In the genomic region with DNA sequence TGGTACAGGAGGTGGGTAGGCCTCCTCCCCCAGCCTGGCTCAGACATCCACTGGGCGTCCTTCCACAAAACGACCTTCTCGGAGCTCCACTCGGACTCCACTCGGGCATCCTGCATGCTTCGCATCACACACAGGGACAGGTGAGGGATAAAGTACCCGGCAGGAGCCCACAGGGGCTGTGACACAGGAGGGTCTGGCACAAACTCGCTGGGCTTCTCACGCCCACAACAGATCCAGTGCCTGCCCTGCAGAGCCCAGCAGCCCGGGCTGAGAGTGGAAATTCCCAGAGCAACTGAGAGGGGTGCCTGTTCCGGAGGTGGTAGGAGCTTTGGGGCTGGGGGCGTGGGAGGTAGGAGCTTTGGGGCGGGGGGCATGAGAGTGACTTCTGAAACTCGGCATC, we compare ENCODE assay signal across 21 cellular contexts.
"Had no signal": no experiment of that assay in that cellular context is flagged by ENCODE, and none has a peak within 500 bp of the region (broad histone marks: within the 10 kb centered on the region; RNA-seq: fewer than 3 reads in every experiment).

No MANE protein-coding gene starts in this region.

- H3K4me1 ChIP-seq: adrenal gland, psoas muscle, stomach, testis had no signal

- ATAC-seq: mucosa of descending colon, psoas muscle had no signal

- H3K4me3 ChIP-seq: adrenal gland, mucosa of descending colon, psoas muscle, stomach, testis had no signal

- H3K9me3 ChIP-seq: adrenal gland, mucosa of descending colon, psoas muscle, stomach, testis had no signal

- H3K36me3 ChIP-seq: adrenal gland, stomach had no signal

- H3K9me3 Mint-ChIP-seq: activated naive CD4-positive, alpha-beta T cell treated with anti-CD3 and anti-CD28 coated beads, Interleukin-2, amount 10 ng/mL, durations not matched to agents 7 days and 5 days; dendritic cell treated with granulocyte-macrophage colony-stimulating factor and Interleukin-4, amounts not matched to agents 40 ng/mL and 50 ng/mL, for 4 days; naive B cell; neural crest cell; type B pancreatic cell had no signal

- H3K36me3 Mint-ChIP-seq: activated naive CD4-positive, alpha-beta T cell treated with anti-CD3 and anti-CD28 coated beads, Interleukin-2, amount 10 ng/mL, durations not matched to agents 7 days and 5 days; memory B cell; naive B cell; type B pancreatic cell had no signal

- DNase-seq: activated CD4-positive, alpha-beta T cell treated with anti-CD3 and anti-CD28 coated beads for 4 hours; activated T-cell treated with anti-CD3 and anti-CD28 coated beads for 4 hours; cerebellar nuclear complex; effector memory CD4-positive, alpha-beta T cell; mucosa of descending colon; naive B cell; psoas muscle; right cardiac atrium; small intestine; stimulated activated CD4-positive, alpha-beta T cell treated with anti-CD3 and anti-CD28 coated beads, Interleukin-15, amount 100 ng/mL, for 24 hours; stimulated activated CD4-positive, alpha-beta T cell treated with anti-CD3 and anti-CD28 coated beads, Interleukin-2, amount 100 ng/mL, for 48 hours; stomach; testis had no signal

- H3K4me3 Mint-ChIP-seq: activated naive CD4-positive, alpha-beta T cell treated with anti-CD3 and anti-CD28 coated beads, Interleukin-2, amount 10 ng/mL, durations not matched to agents 7 days and 5 days; dendritic cell treated with granulocyte-macrophage colony-stimulating factor and Interleukin-4, amounts not matched to agents 40 ng/mL and 50 ng/mL, for 4 days; memory B cell; naive B cell; neural crest cell; type B pancreatic cell had no signal

- H3K27ac ChIP-seq: adrenal gland, psoas muscle, stomach, testis had no signal

- H3K27ac Mint-ChIP-seq: activated naive CD4-positive, alpha-beta T cell treated with anti-CD3 and anti-CD28 coated beads, Interleukin-2, amount 10 ng/mL, durations not matched to agents 7 days and 5 days; dendritic cell treated with granulocyte-macrophage colony-stimulating factor and Interleukin-4, amounts not matched to agents 40 ng/mL and 50 ng/mL, for 4 days; memory B cell; type B pancreatic cell had no signal

- FAIRE-seq: bronchial epithelial cell, small intestine, TTC549 had no signal

- H3K27me3 ChIP-seq: adrenal gland, testis had no signal
